In genomic region chr14:100428727-100429126, GRCh38 we compare ENCODE assay signal across 13 cellular contexts. TPM values are rescaled to one million over a fixed set of nuclear protein-coding genes. Genes with fewer than 3 reads are reported as not detected.
DNase-seq lines count a peak whose midpoint lies in the region; ATAC-seq, FAIRE-seq and TF ChIP-seq lines count a peak whose summit lies in the region.
"Had no signal": no experiment of that assay in that cellular context is flagged by ENCODE, and none has a peak within 500 bp of the region (broad histone marks: within the 10 kb centered on the region; RNA-seq: fewer than 3 reads in every experiment).

No MANE protein-coding gene starts in this region.

- no peak for TF ChIP-seq CTCF in natural killer cell (IDR thresholded peaks at IDR 0.05)
- no peak for TF ChIP-seq CTCF in fibroblast of mammary gland (conservative IDR thresholded peaks at IDR 0.05; ENCODE audit: control insufficient read depth, insufficient read depth, low read depth, low read length)
- no peak for TF ChIP-seq CTCF in activated CD8-positive, alpha-beta T cell treated with anti-CD3 and anti-CD28 coated beads for 36 hours (IDR thresholded peaks at IDR 0.05)

- no peaks in the 10 kb centered on the region for H3K27me3 Mint-ChIP-seq in natural killer cell treated with Interleukin-12 subunit alpha and Interleukin-12 subunit beta and Interleukin-15 and Interleukin-18, amount 100 ng/mL, for 72 hours
- H3K27me3 Mint-ChIP-seq in natural killer cell (ENCODE audit: low read depth in 2 of 2), result no peaks in the 10 kb centered on the region
- peaks cover 0 to 1% (median 0%) of the 10 kb centered on the region in 3 donors for H3K27me3 Mint-ChIP-seq in immature natural killer cell (ENCODE audit: low read depth in 3 of 3)
- no peaks in the 10 kb centered on the region for H3K27me3 Mint-ChIP-seq in activated CD8-positive, alpha-beta T cell treated with anti-CD3 and anti-CD28 coated beads for 36 hours
- H3K27me3 Mint-ChIP-seq: effector memory CD8-positive, alpha-beta T cell; memory B cell had no signal

- no peaks in the 10 kb centered on the region for H3K36me3 Mint-ChIP-seq in natural killer cell treated with Interleukin-12 subunit alpha and Interleukin-12 subunit beta and Interleukin-15 and Interleukin-18, amount 100 ng/mL, for 72 hours
- H3K36me3 Mint-ChIP-seq in natural killer cell (no peaks in the 10 kb centered on the region), immature natural killer cell (peaks cover 3 to 7% (median 7%) of the 10 kb centered on the region in 3 donors)
- no peaks in the 10 kb centered on the region for H3K36me3 Mint-ChIP-seq in activated CD8-positive, alpha-beta T cell treated with anti-CD3 and anti-CD28 coated beads for 36 hours (ENCODE audit: low read depth)

- no peak overlapping the region for H3K4me3 ChIP-seq in fibroblast of mammary gland (ENCODE audit: control insufficient read depth, low read depth, low read length)
- H3K4me3 ChIP-seq: BLaER1 treated with 17β-estradiol and CSF1 and Interleukin-3, amounts not matched to agents 10 nM and 100 nM had no signal

- intact Hi-C loops in natural killer cell (cut with micrococcal nuclease), result no loop called here
- intact Hi-C loops in activated CD8-positive, alpha-beta T cell treated with anti-CD3 and anti-CD28 coated beads for 36 hours (cut with micrococcal nuclease), result no loop called here

- DNase-seq in natural killer cell treated with Interleukin-12 subunit alpha and Interleukin-12 subunit beta and Interleukin-15 and Interleukin-18, amount 100 ng/mL, for 72 hours (ENCODE audit: low spot score), result no peak
- DNase-seq in natural killer cell (no peak), RCC 7860 (ENCODE audit: low spot score) (peak; percentile 13), fibroblast of mammary gland (ENCODE audit: low read depth) (peak; percentile 78), immature natural killer cell (no peak)
- no peak for DNase-seq in activated CD8-positive, alpha-beta T cell treated with anti-CD3 and anti-CD28 coated beads for 36 hours
- DNase-seq: amniotic stem cell; effector memory CD8-positive, alpha-beta T cell; NCI-H345 had no signal

- POLR2A ChIA-PET in activated CD8-positive, alpha-beta T cell treated with anti-CD3 and anti-CD28 coated beads for 36 hours (lab: Charles Lee), result no interaction called here

- H3K4me3 Mint-ChIP-seq in natural killer cell treated with Interleukin-12 subunit alpha and Interleukin-12 subunit beta and Interleukin-15 and Interleukin-18, amount 100 ng/mL, for 72 hours, result peak overlapping the region; percentile 62
- H3K4me3 Mint-ChIP-seq in natural killer cell, result no peak overlapping the region
- no peak overlapping the region for H3K4me3 Mint-ChIP-seq in immature natural killer cell
- no peak overlapping the region for H3K4me3 Mint-ChIP-seq in activated CD8-positive, alpha-beta T cell treated with anti-CD3 and anti-CD28 coated beads for 36 hours
- H3K4me3 Mint-ChIP-seq: effector memory CD8-positive, alpha-beta T cell; memory B cell had no signal

- H3K9me3 Mint-ChIP-seq in natural killer cell treated with Interleukin-12 subunit alpha and Interleukin-12 subunit beta and Interleukin-15 and Interleukin-18, amount 100 ng/mL, for 72 hours, result no peaks in the 10 kb centered on the region
- H3K9me3 Mint-ChIP-seq in natural killer cell, result no peaks in the 10 kb centered on the region
- H3K9me3 Mint-ChIP-seq in immature natural killer cell, result no peaks in the 10 kb centered on the region
- H3K9me3 Mint-ChIP-seq in activated CD8-positive, alpha-beta T cell treated with anti-CD3 and anti-CD28 coated beads for 36 hours, result no peaks in the 10 kb centered on the region
- H3K9me3 Mint-ChIP-seq: effector memory CD8-positive, alpha-beta T cell; memory B cell had no signal

- no peak for FAIRE-seq in RCC 7860 (lab: Jason Lieb, UNC)

- peak in 1 of 2 donors; percentile 87 for ATAC-seq in natural killer cell treated with Interleukin-12 subunit alpha and Interleukin-12 subunit beta and Interleukin-15 and Interleukin-18, amount 100 ng/mL, for 72 hours
- ATAC-seq in natural killer cell, result no peak
- no peak for ATAC-seq in HG03469 (IDR thresholded peaks at IDR 0.05; ENCODE audit: unreplicated experiment)
- ATAC-seq in HG03460 (IDR thresholded peaks at IDR 0.05; ENCODE audit: unreplicated experiment), result no peak
- ATAC-seq in activated CD8-positive, alpha-beta T cell treated with anti-CD3 and anti-CD28 coated beads for 36 hours, result no peak
- ATAC-seq: effector memory CD8-positive, alpha-beta T cell had no signal

- CTCF ChIA-PET in activated CD8-positive, alpha-beta T cell treated with anti-CD3 and anti-CD28 coated beads for 36 hours (lab: Charles Lee), result no interaction called here

- peaks cover 7 to 19% of the 10 kb centered on the region in 2 donors for H3K4me1 Mint-ChIP-seq in natural killer cell treated with Interleukin-12 subunit alpha and Interleukin-12 subunit beta and Interleukin-15 and Interleukin-18, amount 100 ng/mL, for 72 hours (ENCODE audit: low read depth in 2 of 2)
- peaks cover 9 to 24% of the 10 kb centered on the region in 2 donors for H3K4me1 Mint-ChIP-seq in natural killer cell
- peaks cover 9 to 14% of the 10 kb centered on the region in 2 donors for H3K4me1 Mint-ChIP-seq in immature natural killer cell
- peaks cover 4% of the 10 kb centered on the region for H3K4me1 Mint-ChIP-seq in activated CD8-positive, alpha-beta T cell treated with anti-CD3 and anti-CD28 coated beads for 36 hours (ENCODE audit: low read depth)

- peak overlapping the region in 1 of 2 donors; percentile 82 for H3K27ac Mint-ChIP-seq in natural killer cell treated with Interleukin-12 subunit alpha and Interleukin-12 subunit beta and Interleukin-15 and Interleukin-18, amount 100 ng/mL, for 72 hours
- H3K27ac Mint-ChIP-seq in natural killer cell (no peak overlapping the region), immature natural killer cell (peak overlapping the region in 1 of 6 donors; percentile 8)
- H3K27ac Mint-ChIP-seq in activated CD8-positive, alpha-beta T cell treated with anti-CD3 and anti-CD28 coated beads for 36 hours, result no peak overlapping the region
- H3K27ac Mint-ChIP-seq: effector memory CD8-positive, alpha-beta T cell; memory B cell had no signal

RNA-seq across cellular contexts. Expression of gene WDR25, which starts 52.4 kb away (rescaled TPM):
- total RNA-seq in natural killer cell treated with Interleukin-12 subunit alpha and Interleukin-12 subunit beta and Interleukin-15 and Interleukin-18, amount 100 ng/mL, for 72 hours, result 1 to 10 TPM; 6.4 to 7.0 TPM
- total RNA-seq in natural killer cell, result 1 to 10 TPM; 5.0 to 9.8 (median 9.7) TPM
- 10 to 100 TPM in 2 of 3 donors, 1 to 10 TPM in 1; 8.1 to 13.8 (median 12.1) TPM for polyA plus RNA-seq in immature natural killer cell
- 1 to 10 TPM; 6.2 to 7.5 TPM for total RNA-seq in activated CD8-positive, alpha-beta T cell treated with anti-CD3 and anti-CD28 coated beads for 36 hours

Comparison
In these comparisons a context has a peak if more than half of its experiments do, and no peak if none do; other contexts are left out.
1. DNase-seq: peak in RCC 7860 (single experiment) and fibroblast of mammary gland (single experiment); none in natural killer cell treated with Interleukin-12 subunit alpha and Interleukin-12 subunit beta and Interleukin-15 and Interleukin-18, amount 100 ng/mL, for 72 hours (single experiment), natural killer cell (single experiment), immature natural killer cell (0 of 3) and activated CD8-positive, alpha-beta T cell treated with anti-CD3 and anti-CD28 coated beads for 36 hours (single experiment).